25 cellular contexts compared by ENCODE assay signal in the genomic region with DNA sequence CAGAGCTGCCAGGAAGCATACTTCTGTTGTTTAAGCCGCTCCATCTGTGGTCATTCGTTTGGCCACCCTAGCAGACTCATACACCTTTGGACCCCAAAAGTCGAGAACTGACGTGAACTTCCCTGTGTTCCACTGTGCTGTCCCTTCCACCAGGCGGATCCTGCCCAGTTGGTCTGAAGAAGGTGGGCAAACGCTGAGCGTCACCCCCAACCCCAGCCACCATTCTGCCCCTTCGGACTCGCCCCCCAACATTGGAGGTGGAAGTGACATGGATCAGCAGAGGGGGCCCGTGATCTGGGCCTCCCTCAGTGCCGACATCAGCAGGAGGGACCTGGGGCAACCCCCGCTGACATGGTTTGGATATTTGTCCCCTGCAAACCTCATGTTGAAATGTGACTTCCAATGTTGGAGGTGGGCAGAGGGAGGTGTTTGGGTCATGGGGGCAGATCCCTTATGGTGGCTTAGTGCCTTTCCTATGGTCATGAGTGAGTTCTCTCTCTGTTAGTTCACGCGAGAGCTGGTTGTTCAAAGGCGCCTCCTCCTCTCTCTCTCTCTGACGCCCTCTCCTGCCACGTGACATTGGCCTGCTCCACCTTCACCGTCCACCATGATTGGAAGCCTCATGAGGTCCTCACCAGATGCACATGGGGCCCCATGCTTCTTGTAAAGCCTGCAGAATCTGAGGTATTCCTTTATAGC.
"Had no signal": no experiment of that assay in that cellular context is flagged by ENCODE, and none has a peak within 500 bp of the region (broad histone marks: within the 10 kb centered on the region; RNA-seq: fewer than 3 reads in every experiment).

No MANE protein-coding gene starts in this region.

- H3K27ac ChIP-seq: colonic mucosa, epithelial cell of prostate, esophagus squamous epithelium, gastrocnemius medialis, heart right ventricle, left lung, lower lobe of right lung had no signal

- ATAC-seq: effector memory CD8-positive, alpha-beta T cell; esophagus mucosa; gastrocnemius medialis; heart right ventricle; left cardiac atrium; left lung; left ventricle myocardium superior; lower lobe of right lung had no signal

- H3K27me3 ChIP-seq: colonic mucosa had no signal

- DNase-seq: colonic mucosa; cortex of kidney; effector CD8-positive, alpha-beta T cell; effector memory CD8-positive, alpha-beta T cell; endodermal cell; erythroblast; esophagus squamous epithelium; foreskin fibroblast; foreskin melanocyte; gastrocnemius medialis; glutamatergic neuron; head of caudate nucleus; heart right ventricle; hippocampal formation; left cardiac atrium; left lung; left ventricle myocardium superior; lower lobe of right lung; mesenchymal stem cell; midbrain had no signal

- H3K9me3 ChIP-seq: colonic mucosa, esophagus squamous epithelium, gastrocnemius medialis, lower lobe of right lung had no signal

- H3K4me1 ChIP-seq: colonic mucosa, esophagus squamous epithelium, gastrocnemius medialis, heart right ventricle, left lung, lower lobe of right lung had no signal

- FAIRE-seq: endometrium, islet of Langerhans, keratinocyte had no signal

- H3K36me3 ChIP-seq: colonic mucosa, esophagus squamous epithelium, gastrocnemius medialis, heart right ventricle, left lung, lower lobe of right lung had no signal

- H3K4me3 ChIP-seq: colonic mucosa, esophagus squamous epithelium, gastrocnemius medialis, heart right ventricle, left lung, lower lobe of right lung had no signal
